Comparison of ENCODE assay signal across 16 cellular contexts in the genomic region with DNA sequence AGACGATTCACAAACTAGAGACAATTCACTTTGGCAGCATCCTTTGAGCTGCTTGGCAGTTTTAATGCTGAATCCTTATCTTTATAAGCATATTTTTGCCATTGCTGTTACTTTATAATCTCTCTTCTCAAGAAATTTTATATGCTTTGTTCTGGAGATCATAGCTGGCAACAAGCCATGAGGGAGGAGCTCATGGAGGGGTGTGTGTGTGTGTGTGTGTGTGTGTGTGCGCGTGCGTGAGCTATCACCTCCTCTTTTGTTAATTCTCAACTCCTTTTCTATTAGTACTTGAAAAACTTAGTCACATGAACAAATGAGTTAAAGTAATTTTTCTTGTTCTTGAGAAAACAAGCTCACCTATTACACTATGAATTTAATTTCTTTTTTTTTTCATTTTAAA.
DNase-seq lines count a peak whose midpoint lies in the region; FAIRE-seq and TF ChIP-seq lines count a peak whose summit lies in the region.
"Had no signal": no experiment of that assay in that cellular context is flagged by ENCODE, and none has a peak within 500 bp of the region (broad histone marks: within the 10 kb centered on the region; RNA-seq: fewer than 3 reads in every experiment).

No MANE protein-coding gene starts in this region.

- peak overlapping the region; percentile 5 for H3K27ac Mint-ChIP-seq in neural crest cell (ENCODE audit: unreplicated experiment)
- H3K27ac Mint-ChIP-seq: CD8-positive, alpha-beta T cell had no signal

- no peaks in the 10 kb centered on the region for H3K36me3 ChIP-seq in HEK293 (ENCODE audit: control insufficient read depth in 2 of 2, insufficient read depth in 1 of 2, low read length in 2 of 2)
- H3K36me3 ChIP-seq: BE2C had no signal

- peak; percentile 8 for FAIRE-seq in endometrium (lab: Jason Lieb, UNC)
- FAIRE-seq: A549, GM12892 had no signal

- POLR2A ChIA-PET in HEK293 (lab: Yijun Ruan, JAX) = interaction anchor here (0.7 kb wide), 1 partner anchor 22 kb away, joined by 3 read pairs; no protein-coding TSS in a partner anchor

- peaks cover 15% of the 10 kb centered on the region for H3K9me3 Mint-ChIP-seq in neural crest cell

- H3K9me3 ChIP-seq in HEK293 (ENCODE audit: control insufficient read depth, insufficient read depth, low read depth, low read length) = no peaks in the 10 kb centered on the region
- H3K9me3 ChIP-seq: A549, BE2C, Caco-2 had no signal

- DNase-seq in HT-29 (ENCODE audit: low spot score) (peak; percentile 9), neural crest cell (ENCODE audit: low read depth, low spot score) (no peak), NCI-H748 treated with DMSO at 0.1 percent for 48 hours (lab: John Stamatoyannopoulos, UW) (no peak), Kasumi-1 (lab: John Stamatoyannopoulos, UW) (no peak), SKM-1 (lab: John Stamatoyannopoulos, UW; ENCODE audit: unreplicated experiment) (no peak)
- DNase-seq: BE2C; Caco-2; CD8-positive, alpha-beta T cell; DND-41; GDM1; HCEC 1CT had no signal

- no peaks in the 10 kb centered on the region for H3K27me3 Mint-ChIP-seq in neural crest cell (ENCODE audit: low read depth)

- CTCF ChIA-PET in HEK293 (lab: Yijun Ruan, JAX) = no interaction called here

- H3K27ac ChIP-seq in HEK293 (ENCODE audit: extremely low read depth, low read depth, low read length) = no peak overlapping the region
- H3K27ac ChIP-seq: A549, C4-2B had no signal

- H3K4me1 ChIP-seq in HEK293 (ENCODE audit: control insufficient read depth, insufficient read depth, low read length) = no peaks in the 10 kb centered on the region
- H3K4me1 ChIP-seq: A549, Caco-2 had no signal

- peaks cover 25% of the 10 kb centered on the region for H3K36me3 Mint-ChIP-seq in neural crest cell (ENCODE audit: low read depth)
- H3K36me3 Mint-ChIP-seq: CD8-positive, alpha-beta T cell had no signal

- TF ChIP-seq CTCF in HEK293 (tag by site-specific recombination; IDR thresholded peaks at IDR 0.05) (no peak), neural crest cell (conservative IDR thresholded peaks at IDR 0.05) (no peak)

- no peaks in the 10 kb centered on the region for H3K4me1 Mint-ChIP-seq in neural crest cell

- no peak overlapping the region for H3K4me3 Mint-ChIP-seq in neural crest cell
- H3K4me3 Mint-ChIP-seq: CD8-positive, alpha-beta T cell had no signal

- no peak overlapping the region for H3K4me3 ChIP-seq in HEK293 (ENCODE audit: low read depth, low read length)
- H3K4me3 ChIP-seq: A549 had no signal

TF ChIP-seq in HEK293, 187 proteins besides CTCF, POLR2A, EP300 and RAD21:
- TF ChIP-seq ZNF777 (tag by site-specific recombination; IDR thresholded peaks at IDR 0.05; ENCODE audit: borderline replicate concordance) (no peak), HOXD13 (CRISPR knock-in tag; IDR thresholded peaks at IDR 0.05; ENCODE audit: borderline replicate concordance) (0 out of 2 replicates have a peak, but pooled peaks have one; percentile 36)
